Comparison of ENCODE assay signal across 22 cellular contexts in genomic region chr10:130194991-130195645, GRCh38.
"Had no signal": no experiment of that assay in that cellular context is flagged by ENCODE, and none has a peak within 500 bp of the region (broad histone marks: within the 10 kb centered on the region; RNA-seq: fewer than 3 reads in every experiment).

No MANE protein-coding gene starts in this region.

- ATAC-seq: Panc1, PC-3 had no signal

- H3K27ac ChIP-seq: RWPE1 had no signal

- H3K9ac ChIP-seq: SK-N-SH had no signal

- H3K27me3 ChIP-seq: MG63 had no signal

- H3K4me2 ChIP-seq: SK-N-SH had no signal

- DNase-seq: Karpas-422; KG1; MG63; NCI-H1092; NCI-H1105 treated with DMSO at 0.1 percent for 48 hours; NCI-H1417 treated with DMSO at 0.1 percent for 48 hours; NCI-H146; NCI-H1694 treated with DMSO at 0.1 percent for 48 hours; NCI-H1930; NCI-H2081; NCI-H2107; NCI-H2227 treated with DMSO at 0.1 percent for 48 hours; NCI-H524; NCI-H526 treated with DMSO at 0.1 percent for 48 hours; NCI-H748 treated with DMSO at 0.1 percent for 48 hours; NK-92 treated with Interleukin-12 subunit alpha and Interleukin-12 subunit beta, amount 100 ng/mL, for 24 hours; PC-3; SHP77; SW 1271 had no signal

- H3K4me3 ChIP-seq: MG63 had no signal

- H3K9me3 ChIP-seq: MG63, SK-N-SH had no signal
